16 cellular contexts compared by ENCODE assay signal in genomic region chr5:103466494-103466893, GRCh38.
DNase-seq lines count a peak whose midpoint lies in the region; ATAC-seq, FAIRE-seq and TF ChIP-seq lines count a peak whose summit lies in the region.
"Had no signal": no experiment of that assay in that cellular context is flagged by ENCODE, and none has a peak within 500 bp of the region (broad histone marks: within the 10 kb centered on the region; RNA-seq: fewer than 3 reads in every experiment).

No MANE protein-coding gene starts in this region.

- peaks cover 5 to 10% of the 10 kb centered on the region in 2 donors for H3K27me3 Mint-ChIP-seq in T-cell
- H3K27me3 Mint-ChIP-seq: dendritic cell treated with granulocyte-macrophage colony-stimulating factor and Interleukin-4, amounts not matched to agents 40 ng/mL and 50 ng/mL, for 4 days had no signal

- H3K27ac Mint-ChIP-seq in T-cell = no peak overlapping the region
- H3K27ac Mint-ChIP-seq: dendritic cell treated with granulocyte-macrophage colony-stimulating factor and Interleukin-4, amounts not matched to agents 40 ng/mL and 50 ng/mL, for 4 days; naive thymus-derived CD4-positive, alpha-beta T cell had no signal

- in situ Hi-C loops in HepG2 (cut with HindIII; ENCODE audit: extremely low pct_ligation_motif_present, low pct_unique_long_range_greater_than_20kb) = no loop called here

- H3K36me3 ChIP-seq in small intestine (ENCODE audit: control insufficient read depth in 2 of 2, insufficient read depth in 2 of 2, low read length in 2 of 2) (no peaks in the 10 kb centered on the region), HepG2 (replicated peaks in 1 of 2; ENCODE audit: control insufficient read depth in 1 of 2, insufficient read depth in 2 of 2, low read length in 2 of 2) (no peaks in the 10 kb centered on the region)
- H3K36me3 ChIP-seq: BLaER1 treated with 17β-estradiol and CSF1 and Interleukin-3, amounts not matched to agents 10 nM and 100 nM had no signal

- no peaks in the 10 kb centered on the region for H3K79me2 ChIP-seq in HepG2 (ENCODE audit: insufficient read depth, low read length)

- H3K9me3 ChIP-seq in small intestine (ENCODE audit: control insufficient read depth, low read depth) (no peaks in the 10 kb centered on the region), HepG2 (ENCODE audit: low read length) (no peaks in the 10 kb centered on the region)
- H3K9me3 ChIP-seq: BLaER1 treated with 17β-estradiol and CSF1 and Interleukin-3, amounts not matched to agents 10 nM and 100 nM had no signal

- no peaks in the 10 kb centered on the region for H3K4me1 ChIP-seq in small intestine (ENCODE audit: control insufficient read depth in 2 of 2, insufficient read depth in 1 of 2, low read depth in 1 of 2, low read length in 1 of 2)
- no peaks in the 10 kb centered on the region for H3K4me1 ChIP-seq in HepG2 (ENCODE audit: insufficient read depth, low read length)
- H3K4me1 ChIP-seq: foreskin keratinocyte had no signal

- no peaks in the 10 kb centered on the region for H3K27me3 ChIP-seq in small intestine (ENCODE audit: control insufficient read depth in 2 of 2, insufficient read depth in 2 of 2, low read length in 2 of 2)
- H3K27me3 ChIP-seq in HepG2 (ENCODE audit: control insufficient read depth in 1 of 2, insufficient read depth in 2 of 2, low read length in 2 of 2) = no peaks in the 10 kb centered on the region
- H3K27me3 ChIP-seq: BLaER1 treated with 17β-estradiol and CSF1 and Interleukin-3, amounts not matched to agents 10 nM and 100 nM; foreskin keratinocyte had no signal

- no peak for TF ChIP-seq EP300 in HepG2 (IDR thresholded peaks at IDR 0.05; ENCODE audit: low read depth in 2 of 2, low read length in 2 of 2)
- no peak for TF ChIP-seq EP300 in HepG2 (CRISPR knock-in tag; IDR thresholded peaks at IDR 0.05; ENCODE audit: borderline replicate concordance)

- no peak overlapping the region for H3K4me2 ChIP-seq in HepG2 (ENCODE audit: low read depth, low read length)
- H3K4me2 ChIP-seq: BLaER1 treated with 17β-estradiol and CSF1 and Interleukin-3, amounts not matched to agents 10 nM and 100 nM had no signal

- H3K4me1 Mint-ChIP-seq in T-cell = no peaks in the 10 kb centered on the region
- H3K4me1 Mint-ChIP-seq: naive thymus-derived CD4-positive, alpha-beta T cell had no signal

- no peak overlapping the region for H3K4me3 Mint-ChIP-seq in T-cell
- H3K4me3 Mint-ChIP-seq: dendritic cell treated with granulocyte-macrophage colony-stimulating factor and Interleukin-4, amounts not matched to agents 40 ng/mL and 50 ng/mL, for 4 days; naive thymus-derived CD4-positive, alpha-beta T cell had no signal

- no peak for TF ChIP-seq POLR2A in HepG2 (IDR thresholded peaks at IDR 0.05; ENCODE audit: insufficient read depth in 1 of 2, low read depth in 2 of 2, low read length in 2 of 2)

- H3K4me3 ChIP-seq in fibroblast of the aortic adventitia (ENCODE audit: low read depth, low read length) (no peak overlapping the region), small intestine (ENCODE audit: low read depth in 1 of 2, low read length in 2 of 2) (no peak overlapping the region), HepG2 (replicated peaks in 1 of 3; ENCODE audit: insufficient read depth in 1 of 3, low read depth in 2 of 3, low read length in 3 of 3) (no peak overlapping the region)
- H3K4me3 ChIP-seq: BLaER1 treated with 17β-estradiol and CSF1 and Interleukin-3, amounts not matched to agents 10 nM and 100 nM; lung had no signal

- CTCF ChIA-PET in HepG2 (lab: Yijun Ruan, JAX; ENCODE audit: low intra/inter-chr PET ratio, low total read pairs) = no interaction called here
- CTCF ChIA-PET in T-cell (lab: Charles Lee) = interaction anchor here (0.7 kb wide), 3 partner anchors 8 to 90 kb away, joined by 3 to 7 read pairs (median 3); no protein-coding TSS in a partner anchor

- intact Hi-C loops in HepG2 (cut with micrococcal nuclease; ENCODE audit: unreplicated experiment) = no loop called here

- H3K9me3 Mint-ChIP-seq in T-cell = no peaks in the 10 kb centered on the region
- H3K9me3 Mint-ChIP-seq: dendritic cell treated with granulocyte-macrophage colony-stimulating factor and Interleukin-4, amounts not matched to agents 40 ng/mL and 50 ng/mL, for 4 days; naive thymus-derived CD4-positive, alpha-beta T cell had no signal

- no peak overlapping the region for H3K27ac ChIP-seq in small intestine (ENCODE audit: low read depth in 1 of 2, low read length in 1 of 2)
- no peak overlapping the region for H3K27ac ChIP-seq in HepG2 (ENCODE audit: extremely low read length, insufficient read depth, low read length)
- H3K27ac ChIP-seq: BLaER1 treated with 17β-estradiol and CSF1 and Interleukin-3, amounts not matched to agents 10 nM and 100 nM; foreskin keratinocyte had no signal

- FAIRE-seq in small intestine (lab: Jason Lieb, UNC) = peak; percentile 92
- FAIRE-seq in HepG2 (lab: Jason Lieb, UNC) = no peak

- no TSS peak for BruUV-seq in HepG2 (replicated peaks; lab: Mats Ljungman, UMichigan)

- ATAC-seq in HepG2 (no peak), T-cell (replicated peaks in 1 of 4) (no peak)
- ATAC-seq: foreskin keratinocyte; naive thymus-derived CD4-positive, alpha-beta T cell had no signal

- no peak for TF ChIP-seq RAD21 in HepG2 (CRISPR knock-in tag; IDR thresholded peaks at IDR 0.05)

- POLR2A ChIA-PET in HepG2 (lab: Yijun Ruan, JAX) (no interaction called here), T-cell (lab: Charles Lee) (no interaction called here)

- TF ChIP-seq CTCF in fibroblast of the aortic adventitia (IDR thresholded peaks at IDR 0.05; ENCODE audit: insufficient read depth, low read length) = no peak
- TF ChIP-seq CTCF in HepG2 (CRISPR knock-in tag; IDR thresholded peaks at IDR 0.05) = no peak

- H4K20me1 ChIP-seq in HepG2 (ENCODE audit: insufficient read depth, low read length) = no peaks in the 10 kb centered on the region
- H4K20me1 ChIP-seq: BLaER1 treated with 17β-estradiol and CSF1 and Interleukin-3, amounts not matched to agents 10 nM and 100 nM had no signal

- no peak overlapping the region for H2AFZ ChIP-seq in HepG2 (ENCODE audit: low read length)

- no peak overlapping the region for H3K9ac ChIP-seq in HepG2 (ENCODE audit: insufficient read depth, low read depth, low read length)
- H3K9ac ChIP-seq: BLaER1 treated with 17β-estradiol and CSF1 and Interleukin-3, amounts not matched to agents 10 nM and 100 nM had no signal

- DNase-seq in HT1080 (ENCODE audit: low read depth) (peak; percentile 65), amniotic epithelial cell (ENCODE audit: low read depth) (peak; percentile 60), fibroblast of the aortic adventitia (ENCODE audit: low read depth) (peak; percentile 88), small intestine (peak; percentile 39), HepG2 (ENCODE audit: low spot score) (no peak), NOMO-1 (lab: John Stamatoyannopoulos, UW; ENCODE audit: unreplicated experiment in 2 of 2) (no peak), T-cell (no peak)
- DNase-seq: activated CD4-positive, CD25-positive, alpha-beta regulatory T cell; activated effector memory CD4-positive, alpha-beta T cell treated with Interleukin-2 at 50 U/mL for 16 hours; amygdala; foreskin keratinocyte; naive thymus-derived CD4-positive, alpha-beta T cell; NCI-H2029 had no signal

- H3K36me3 Mint-ChIP-seq in T-cell = no peaks in the 10 kb centered on the region
- H3K36me3 Mint-ChIP-seq: naive thymus-derived CD4-positive, alpha-beta T cell had no signal

TF ChIP-seq in HepG2, 621 proteins besides CTCF, POLR2A, EP300 and RAD21:
- TF ChIP-seq, protein P1, sequence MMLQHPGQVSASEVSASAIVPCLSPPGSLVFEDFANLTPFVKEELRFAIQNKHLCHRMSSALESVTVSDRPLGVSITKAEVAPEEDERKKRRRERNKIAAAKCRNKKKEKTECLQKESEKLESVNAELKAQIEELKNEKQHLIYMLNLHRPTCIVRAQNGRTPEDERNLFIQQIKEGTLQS (CRISPR knock-in tag; IDR thresholded peaks at IDR 0.05) = no peak
- TF ChIP-seq RCOR2 (CRISPR knock-in tag; IDR thresholded peaks at IDR 0.05) (no peak), SMARCE1 (IDR thresholded peaks at IDR 0.05; ENCODE audit: borderline replicate concordance) (no peak), NFE2 (CRISPR knock-in tag; IDR thresholded peaks at IDR 0.05) (no peak), SMYD3 (CRISPR knock-in tag; IDR thresholded peaks at IDR 0.05) (no peak), KDM4B (CRISPR knock-in tag; IDR thresholded peaks at IDR 0.05) (no peak), ZNF550 (CRISPR knock-in tag; IDR thresholded peaks at IDR 0.05; ENCODE audit: borderline replicate concordance) (no peak), EZH2 (conservative IDR thresholded peaks at IDR 0.05; ENCODE audit: low read depth, low read length) (no peak), ZMAT5 (CRISPR knock-in tag; IDR thresholded peaks at IDR 0.05; ENCODE audit: borderline replicate concordance, low read depth) (no peak)
- TF ChIP-seq, protein P2, sequence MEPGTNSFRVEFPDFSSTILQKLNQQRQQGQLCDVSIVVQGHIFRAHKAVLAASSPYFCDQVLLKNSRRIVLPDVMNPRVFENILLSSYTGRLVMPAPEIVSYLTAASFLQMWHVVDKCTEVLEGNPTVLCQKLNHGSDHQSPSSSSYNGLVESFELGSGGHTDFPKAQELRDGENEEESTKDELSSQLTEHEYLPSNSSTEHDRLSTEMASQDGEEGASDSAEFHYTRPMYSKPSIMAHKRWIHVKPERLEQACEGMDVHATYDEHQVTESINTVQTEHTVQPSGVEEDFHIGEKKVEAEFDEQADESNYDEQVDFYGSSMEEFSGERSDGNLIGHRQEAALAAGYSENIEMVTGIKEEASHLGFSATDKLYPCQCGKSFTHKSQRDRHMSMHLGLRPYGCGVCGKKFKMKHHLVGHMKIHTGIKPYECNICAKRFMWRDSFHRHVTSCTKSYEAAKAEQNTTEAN (CRISPR knock-in tag; conservative IDR thresholded peaks at IDR 0.05) = no peak
- TF ChIP-seq, protein P3, sequence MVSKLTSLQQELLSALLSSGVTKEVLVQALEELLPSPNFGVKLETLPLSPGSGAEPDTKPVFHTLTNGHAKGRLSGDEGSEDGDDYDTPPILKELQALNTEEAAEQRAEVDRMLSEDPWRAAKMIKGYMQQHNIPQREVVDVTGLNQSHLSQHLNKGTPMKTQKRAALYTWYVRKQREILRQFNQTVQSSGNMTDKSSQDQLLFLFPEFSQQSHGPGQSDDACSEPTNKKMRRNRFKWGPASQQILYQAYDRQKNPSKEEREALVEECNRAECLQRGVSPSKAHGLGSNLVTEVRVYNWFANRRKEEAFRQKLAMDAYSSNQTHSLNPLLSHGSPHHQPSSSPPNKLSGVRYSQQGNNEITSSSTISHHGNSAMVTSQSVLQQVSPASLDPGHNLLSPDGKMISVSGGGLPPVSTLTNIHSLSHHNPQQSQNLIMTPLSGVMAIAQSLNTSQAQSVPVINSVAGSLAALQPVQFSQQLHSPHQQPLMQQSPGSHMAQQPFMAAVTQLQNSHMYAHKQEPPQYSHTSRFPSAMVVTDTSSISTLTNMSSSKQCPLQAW (CRISPR knock-in tag; IDR thresholded peaks at IDR 0.05) = no peak

Comparison
In these comparisons a context has a peak if more than half of its experiments do, and no peak if none do; other contexts are left out.
1. DNase-seq: peak in HT1080 (single experiment), amniotic epithelial cell (single experiment), fibroblast of the aortic adventitia (single experiment) and small intestine (single experiment); none in HepG2 (single experiment), NOMO-1 (0 of 2) and T-cell (0 of 34).